ENCODE assay signal across 9 cellular contexts in genomic region chr6:155340464-155341129, GRCh38. TPM values are rescaled to one million over a fixed set of nuclear protein-coding genes. Genes with fewer than 3 reads are reported as not detected.
A peak's percentile ranks its signal among the peaks of the same experiment; 100 is the strongest.
DNase-seq lines count a peak whose midpoint lies in the region; ATAC-seq and TF ChIP-seq lines count a peak whose summit lies in the region.
"Had no signal": no experiment of that assay in that cellular context is flagged by ENCODE, and none has a peak within 500 bp of the region (broad histone marks: within the 10 kb centered on the region; RNA-seq: fewer than 3 reads in every experiment).

No MANE protein-coding gene starts in this region.

- DNase-seq in GM12864 (ENCODE audit: low read depth) (no peak), GM23248 (peak; percentile 79), NB4 (ENCODE audit: low read depth) (peak; percentile 71), iPS DF 6.9 (ENCODE audit: low read depth, low spot score) (peak; percentile 22), DMS 273 (lab: John Stamatoyannopoulos, UW; ENCODE audit: unreplicated experiment) (no peak)
- DNase-seq in CD8-positive, alpha-beta T cell, result no peak
- DNase-seq in activated CD8-positive, alpha-beta memory T cell treated with anti-CD3 and anti-CD28 coated beads, Interleukin-2, amount 50 U/mL, for 4 hours, result no peak
- DNase-seq: activated CD4-positive, alpha-beta memory T cell treated with anti-CD3 and anti-CD28 coated beads for 36 hours had no signal

- no peak overlapping the region for H2AFZ ChIP-seq in GM23248

- 17 to 18% methylated on average over 2 of the region's 2 CpGs for WGBS in GM23248 (ENCODE audit: low coverage in 1 of 2, low lambda C conversion rate in 2 of 2, missing lambda C conversion rate in 2 of 2), 2 experiments
- no CpG with 5 or more reads among the region's 2 CpGs for WGBS in iPS DF 6.9 (ENCODE audit: insufficient coverage, insufficient read length)

- POLR2A ChIA-PET in CD8-positive, alpha-beta T cell (lab: Charles Lee), result no interaction called here

- H3K27ac ChIP-seq in GM23248 (peak overlapping the region; percentile 75), iPS DF 6.9 (ENCODE audit: low read length) (no peak overlapping the region)
- no peak overlapping the region for H3K27ac ChIP-seq in CD8-positive, alpha-beta T cell (ENCODE audit: low read depth, low read length)

- no peaks in the 10 kb centered on the region for H3K36me3 Mint-ChIP-seq in activated T-helper 17 cell treated with anti-CD3 and anti-CD28 coated beads, Interleukin-2, amount 50 U/mL, for 72 hours (ENCODE audit: low read depth)
- H3K36me3 Mint-ChIP-seq in CD8-positive, alpha-beta T cell, result peaks cover 5% of the 10 kb centered on the region

- no peaks in the 10 kb centered on the region for H4K20me1 ChIP-seq in GM23248 (ENCODE audit: insufficient read depth)

- H3K27me3 Mint-ChIP-seq in activated T-helper 17 cell treated with anti-CD3 and anti-CD28 coated beads, Interleukin-2, amount 50 U/mL, for 72 hours, result peaks cover 3% of the 10 kb centered on the region
- H3K27me3 Mint-ChIP-seq in CD8-positive, alpha-beta T cell (ENCODE audit: low read depth), result no peaks in the 10 kb centered on the region
- H3K27me3 Mint-ChIP-seq: activated CD4-positive, alpha-beta memory T cell treated with anti-CD3 and anti-CD28 coated beads for 36 hours had no signal

- peaks cover 5% of the 10 kb centered on the region for H3K4me1 Mint-ChIP-seq in activated T-helper 17 cell treated with anti-CD3 and anti-CD28 coated beads, Interleukin-2, amount 50 U/mL, for 72 hours
- peaks cover 17% of the 10 kb centered on the region for H3K4me1 Mint-ChIP-seq in CD8-positive, alpha-beta T cell (ENCODE audit: low read depth)

- H3K4me1 ChIP-seq in GM23248 (ENCODE audit: insufficient read depth), result peaks cover 18% of the 10 kb centered on the region
- no peaks in the 10 kb centered on the region for H3K4me1 ChIP-seq in iPS DF 6.9 (ENCODE audit: control insufficient read depth, insufficient read depth, low read length)
- peaks cover 13% of the 10 kb centered on the region for H3K4me1 ChIP-seq in CD8-positive, alpha-beta T cell (ENCODE audit: insufficient read depth, low read length)

- no peaks in the 10 kb centered on the region for H3K9me3 ChIP-seq in GM23248 (ENCODE audit: low read depth)
- H3K9me3 ChIP-seq in iPS DF 6.9 (ENCODE audit: control insufficient read depth, insufficient read depth, low read length), result no peaks in the 10 kb centered on the region
- peaks cover 7% of the 10 kb centered on the region for H3K9me3 ChIP-seq in CD8-positive, alpha-beta T cell (ENCODE audit: low read length)

- H3K36me3 ChIP-seq in GM23248 (ENCODE audit: low read depth) (no peaks in the 10 kb centered on the region), iPS DF 6.9 (ENCODE audit: control insufficient read depth, insufficient read depth, low read length) (no peaks in the 10 kb centered on the region)
- no peaks in the 10 kb centered on the region for H3K36me3 ChIP-seq in CD8-positive, alpha-beta T cell (ENCODE audit: insufficient read depth, low read length)

- in situ Hi-C loops in GM23248 (cut with MboI), result loop anchor here (25.0 kb wide), 1 partner anchor 1222 kb away; no protein-coding TSS in a partner anchor

- no peaks in the 10 kb centered on the region for H3K9me2 ChIP-seq in GM23248 (ENCODE audit: insufficient read depth)

- no peak for ATAC-seq in activated T-helper 17 cell treated with anti-CD3 and anti-CD28 coated beads, Interleukin-2, amount 50 U/mL, for 72 hours (replicated peaks)
- ATAC-seq in CD8-positive, alpha-beta T cell, result no peak

- no peak overlapping the region for H3K4me2 ChIP-seq in GM23248 (ENCODE audit: unreplicated experiment)

- H3K4me3 ChIP-seq in GM12864 (ENCODE audit: low read depth, low read length), result no peak overlapping the region
- no peak overlapping the region for H3K4me3 ChIP-seq in GM23248
- H3K4me3 ChIP-seq in NB4 (ENCODE audit: low read depth, low read length), result no peak overlapping the region
- no peak overlapping the region for H3K4me3 ChIP-seq in iPS DF 6.9 (ENCODE audit: low read length)
- no peak overlapping the region for H3K4me3 ChIP-seq in CD8-positive, alpha-beta T cell (ENCODE audit: low read depth, low read length)

- H3F3A ChIP-seq in GM23248 (ENCODE audit: insufficient read depth), result peaks cover 24% of the 10 kb centered on the region

- peak overlapping the region; percentile 43 for H3K9ac ChIP-seq in GM23248

- H3K79me2 ChIP-seq in GM23248 (ENCODE audit: insufficient read depth), result no peaks in the 10 kb centered on the region

- no peak overlapping the region for H3K27ac Mint-ChIP-seq in activated T-helper 17 cell treated with anti-CD3 and anti-CD28 coated beads, Interleukin-2, amount 50 U/mL, for 72 hours
- no peak overlapping the region for H3K27ac Mint-ChIP-seq in CD8-positive, alpha-beta T cell
- H3K27ac Mint-ChIP-seq: activated CD4-positive, alpha-beta memory T cell treated with anti-CD3 and anti-CD28 coated beads for 36 hours had no signal

- peaks cover 8% of the 10 kb centered on the region for H3K9me3 Mint-ChIP-seq in activated T-helper 17 cell treated with anti-CD3 and anti-CD28 coated beads, Interleukin-2, amount 50 U/mL, for 72 hours
- H3K9me3 Mint-ChIP-seq in CD8-positive, alpha-beta T cell, result peaks cover 12% of the 10 kb centered on the region

- intact Hi-C loops in CD8-positive, alpha-beta T cell (cut with DNase I, micrococcal nuclease), result no loop called here

- H3K4me3 Mint-ChIP-seq in activated T-helper 17 cell treated with anti-CD3 and anti-CD28 coated beads, Interleukin-2, amount 50 U/mL, for 72 hours, result no peak overlapping the region
- no peak overlapping the region for H3K4me3 Mint-ChIP-seq in CD8-positive, alpha-beta T cell
- H3K4me3 Mint-ChIP-seq: activated CD4-positive, alpha-beta memory T cell treated with anti-CD3 and anti-CD28 coated beads for 36 hours had no signal

- H3K27me3 ChIP-seq in GM23248 (replicated peaks; ENCODE audit: insufficient read depth) (no peaks in the 10 kb centered on the region), iPS DF 6.9 (ENCODE audit: control insufficient read depth, insufficient read depth, low read length) (no peaks in the 10 kb centered on the region)
- no peaks in the 10 kb centered on the region for H3K27me3 ChIP-seq in CD8-positive, alpha-beta T cell (ENCODE audit: insufficient read depth, low read length)

- peak; percentile 56 for TF ChIP-seq CTCF in GM12864 (IDR thresholded peaks at IDR 0.05; ENCODE audit: low read depth, low read length, missing control alignments)
- TF ChIP-seq CTCF in NB4 (IDR thresholded peaks at IDR 0.05; ENCODE audit: low read depth, low read length), result peak; percentile 50
- no peak for TF ChIP-seq CTCF in CD8-positive, alpha-beta T cell (IDR thresholded peaks at IDR 0.05)

- no peak for TF ChIP-seq POLR2A in NB4 (IDR thresholded peaks at IDR 0.05; ENCODE audit: extremely low read depth, insufficient read length)

- CTCF ChIA-PET in CD8-positive, alpha-beta T cell (lab: Charles Lee), result interaction anchor here (2.5 kb wide), 1 partner anchor 13 kb away, joined by 11 read pairs; no protein-coding TSS in a partner anchor

RNA-seq across cellular contexts. Expression of gene TFB1M, which starts 26.3 kb away (rescaled TPM):
- total RNA-seq in GM23248 (2014; rRNA removed; shearing (Covaris generic)), result 9.0 and 14.0 TPM in 2 replicates
- polyA plus RNA-seq in GM23248 (2016; fragmentation: Nextera tagmentation; extraction: Ambion mirVana), result 13.4 and 14.0 TPM in 2 replicates
- total RNA-seq in activated T-helper 17 cell treated with anti-CD3 and anti-CD28 coated beads, Interleukin-2, amount 50 U/mL, for 72 hours, result 10 to 100 TPM; 38.6 to 48.9 TPM
- 1 to 10 TPM; 6.3 to 7.9 TPM for total RNA-seq in CD8-positive, alpha-beta T cell

Comparison
In these comparisons a context has a peak if more than half of its experiments do, and no peak if none do; other contexts are left out.
1. DNase-seq: peak in GM23248 (single experiment), NB4 (single experiment) and iPS DF 6.9 (single experiment); none in GM12864 (single experiment), DMS 273 (single experiment), CD8-positive, alpha-beta T cell (0 of 7) and activated CD8-positive, alpha-beta memory T cell treated with anti-CD3 and anti-CD28 coated beads, Interleukin-2, amount 50 U/mL, for 4 hours (single experiment).